In the genomic region with DNA sequence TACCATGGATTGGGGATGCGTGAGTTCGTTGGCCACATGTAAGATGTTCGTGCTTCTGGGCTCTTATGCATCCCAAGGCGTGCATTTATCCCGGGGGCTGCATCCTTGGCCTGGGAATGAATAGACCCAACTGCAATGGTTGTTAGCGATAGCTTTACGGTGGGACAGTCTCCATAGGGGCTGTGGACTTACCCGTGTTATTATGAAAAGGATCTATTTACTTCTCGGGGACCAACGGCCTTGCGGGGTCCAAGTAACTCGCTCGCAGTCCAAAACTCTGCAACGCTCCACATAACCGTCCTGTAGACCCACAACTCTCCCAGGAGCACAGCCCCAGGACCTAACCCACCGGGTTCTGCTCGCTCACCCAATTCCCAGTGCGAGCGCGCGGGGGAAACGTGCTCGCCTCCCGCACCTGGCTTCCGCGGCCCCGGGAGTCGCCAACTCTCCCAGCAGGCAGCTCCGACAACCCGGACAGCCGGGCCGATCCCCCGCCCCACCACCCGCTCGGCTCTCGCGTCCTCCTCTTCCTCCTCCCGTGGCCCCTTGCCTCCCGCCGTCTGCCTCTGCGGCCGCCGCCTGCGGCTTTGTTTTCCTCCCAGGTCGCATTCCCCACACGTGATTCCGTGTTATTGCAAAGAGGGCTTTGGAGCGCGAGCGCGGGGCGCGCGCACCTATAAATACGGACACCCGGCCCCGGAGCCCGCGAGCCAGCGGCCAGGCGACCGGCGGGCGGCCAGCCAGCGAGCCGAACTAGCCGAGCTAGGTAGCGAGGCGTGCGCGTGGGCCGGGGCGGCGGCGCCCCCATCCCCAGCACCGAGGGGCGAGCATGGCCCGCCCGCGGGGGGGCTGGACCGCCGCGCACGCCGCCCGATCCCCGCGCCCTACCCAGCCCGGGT, we compare ENCODE assay signal across 9 cellular contexts. TPM values are rescaled to one million over a fixed set of nuclear protein-coding genes. Genes with fewer than 3 reads are reported as not detected.
DNase-seq lines count a peak whose midpoint lies in the region; ATAC-seq and TF ChIP-seq lines count a peak whose summit lies in the region.
"Had no signal": no experiment of that assay in that cellular context is flagged by ENCODE, and none has a peak within 500 bp of the region (broad histone marks: within the 10 kb centered on the region; RNA-seq: fewer than 3 reads in every experiment).

A gene with protein sequence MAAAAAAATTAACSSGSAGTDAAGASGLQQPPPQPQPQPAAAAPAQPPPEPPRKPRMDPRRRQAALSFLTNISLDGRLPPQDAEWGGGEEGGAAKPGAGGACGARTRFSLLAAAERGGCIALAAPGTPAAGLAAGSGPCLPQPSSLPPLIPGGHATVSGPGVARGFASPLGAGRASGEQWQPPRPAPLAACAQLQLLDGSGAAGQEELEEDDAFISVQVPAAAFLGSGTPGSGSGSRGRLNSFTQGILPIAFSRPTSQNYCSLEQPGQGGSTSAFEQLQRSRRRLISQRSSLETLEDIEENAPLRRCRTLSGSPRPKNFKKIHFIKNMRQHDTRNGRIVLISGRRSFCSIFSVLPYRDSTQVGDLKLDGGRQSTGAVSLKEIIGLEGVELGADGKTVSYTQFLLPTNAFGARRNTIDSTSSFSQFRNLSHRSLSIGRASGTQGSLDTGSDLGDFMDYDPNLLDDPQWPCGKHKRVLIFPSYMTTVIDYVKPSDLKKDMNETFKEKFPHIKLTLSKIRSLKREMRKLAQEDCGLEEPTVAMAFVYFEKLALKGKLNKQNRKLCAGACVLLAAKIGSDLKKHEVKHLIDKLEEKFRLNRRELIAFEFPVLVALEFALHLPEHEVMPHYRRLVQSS (plus strand): TSS at position 706 of the 899 bp plus-strand sequence. CDS start 278 bp downstream, outside the sequence.

- in situ Hi-C loops in G401 (cut with HindIII; ENCODE audit: low sequenced_read_pairs) (no loop called here), HAP-1 (cut with MboI; ENCODE audit: low sequenced_read_pairs) (loop anchor here (25.0 kb wide), 1 partner anchor 252 kb away; no protein-coding TSS in a partner anchor)

- peaks cover 61% of the 10 kb centered on the region for H3K27me3 Mint-ChIP-seq in activated T-cell treated with anti-CD3 and anti-CD28 coated beads, Interleukin-2, amount 50 U/mL, for 24 hours
- H3K27me3 Mint-ChIP-seq in naive thymus-derived CD8-positive, alpha-beta T cell = peaks cover 26 to 54% (median 36%) of the 10 kb centered on the region in 5 donors

- 6 to 10% methylated on average over 16 to 61 of the region's 89 CpGs for WGBS in upper lobe of left lung, 2 donors

- H3K4me1 ChIP-seq in HAP-1 (peaks cover 26% of the 10 kb centered on the region), upper lobe of left lung (peaks cover 19 to 69% (median 32%) of the 10 kb centered on the region in 4 donors)

- peak; percentile 29 to 35 for ATAC-seq in naive thymus-derived CD8-positive, alpha-beta T cell
- peak in 1 of 2 donors; percentile 24 for ATAC-seq in upper lobe of left lung (ENCODE audit: low FRiP score in 2 of 2)

- no peak within 1 kb of the TSS for H3K27ac Mint-ChIP-seq in activated T-cell treated with anti-CD3 and anti-CD28 coated beads, Interleukin-2, amount 50 U/mL, for 24 hours
- no peak within 1 kb of the TSS for H3K27ac Mint-ChIP-seq in naive thymus-derived CD8-positive, alpha-beta T cell

- H3K9me3 ChIP-seq in HAP-1 (no peaks in the 10 kb centered on the region), upper lobe of left lung (no peaks in the 10 kb centered on the region)

- H3K27ac ChIP-seq in upper lobe of left lung = peak within 1 kb of the TSS; percentile 75 to 95 (median 85)
- H3K27ac ChIP-seq: epithelial cell of prostate had no signal

- H3K4me3 Mint-ChIP-seq in activated T-cell treated with anti-CD3 and anti-CD28 coated beads, Interleukin-2, amount 50 U/mL, for 24 hours = peak within 1 kb of the TSS; percentile 78
- H3K4me3 Mint-ChIP-seq in naive thymus-derived CD8-positive, alpha-beta T cell = peak within 1 kb of the TSS; percentile 69 to 89 (median 82)

- DNase-seq in G401 (ENCODE audit: low spot score) (peak; percentile 59), HAP-1 (ENCODE audit: low spot score in 2 of 2) (peak; percentile 56 to 84), NCI-H2171 (lab: John Stamatoyannopoulos, UW) (peak; percentile 43), fibroblast of peridontal ligament (ENCODE audit: extremely low read depth) (peak; percentile 54), upper lobe of left lung (peak; percentile 76 to 95), activated gamma-delta T cell treated with Interleukin-2 at 50 U/mL for 16 hours (no peak)
- DNase-seq in activated T-cell treated with anti-CD3 and anti-CD28 coated beads, Interleukin-2, amount 50 U/mL, for 24 hours = peak; percentile 64
- DNase-seq in naive thymus-derived CD8-positive, alpha-beta T cell = peak in 6 of 10 donors; percentile 7 to 25 (median 17)

- H3K4me3 ChIP-seq in HAP-1 (peak within 1 kb of the TSS; percentile 47), upper lobe of left lung (peak within 1 kb of the TSS; percentile 34 to 75 (median 66))

- H3K9me3 Mint-ChIP-seq in activated T-cell treated with anti-CD3 and anti-CD28 coated beads, Interleukin-2, amount 50 U/mL, for 24 hours = no peaks in the 10 kb centered on the region
- no peaks in the 10 kb centered on the region for H3K9me3 Mint-ChIP-seq in naive thymus-derived CD8-positive, alpha-beta T cell

- TF ChIP-seq EP300 in upper lobe of left lung (IDR thresholded peaks at IDR 0.05) = no peak

- H3K27me3 ChIP-seq in HAP-1 (ENCODE audit: low read depth) = no peaks in the 10 kb centered on the region
- peaks cover 0 to 17% (median 0%) of the 10 kb centered on the region in 4 donors for H3K27me3 ChIP-seq in upper lobe of left lung

- TF ChIP-seq CTCF in upper lobe of left lung (IDR thresholded peaks at IDR 0.05) = no peak

- TF ChIP-seq POLR2A in upper lobe of left lung (IDR thresholded peaks at IDR 0.05) = peak in 3 of 4 donors; percentile 58 to 85 (median 61)

- peaks cover 18% of the 10 kb centered on the region for H3K4me1 Mint-ChIP-seq in activated T-cell treated with anti-CD3 and anti-CD28 coated beads, Interleukin-2, amount 50 U/mL, for 24 hours (ENCODE audit: low read depth)
- peaks cover 4 to 28% (median 15%) of the 10 kb centered on the region in 4 donors for H3K4me1 Mint-ChIP-seq in naive thymus-derived CD8-positive, alpha-beta T cell

- POLR2A ChIA-PET in naive thymus-derived CD8-positive, alpha-beta T cell (lab: Charles Lee) = interaction anchor here (0.7 to 1.0 kb wide), 2 partner anchors 12 to 65 kb away, joined by 3 to 4 read pairs; no protein-coding TSS in a partner anchor

- H3K36me3 ChIP-seq in HAP-1 (replicated peaks) (peaks cover 5% of the 10 kb centered on the region; the same call in 1 of the 2 replicates), upper lobe of left lung (no peaks in the 10 kb centered on the region)

- no peaks in the 10 kb centered on the region for H3K36me3 Mint-ChIP-seq in activated T-cell treated with anti-CD3 and anti-CD28 coated beads, Interleukin-2, amount 50 U/mL, for 24 hours (ENCODE audit: low read depth)
- no peaks in the 10 kb centered on the region for H3K36me3 Mint-ChIP-seq in naive thymus-derived CD8-positive, alpha-beta T cell

RNA-seq across cellular contexts. Expression of the gene that starts here (rescaled TPM):
- total RNA-seq in G401 (2014; rRNA removed; shearing (Covaris generic)) = 8.9 and 11.8 TPM in 2 replicates
- under 1 TPM; 0.82 to 0.99 TPM for total RNA-seq in naive thymus-derived CD8-positive, alpha-beta T cell
- polyA plus RNA-seq in naive thymus-derived CD8-positive, alpha-beta T cell = not detected
- total RNA-seq in upper lobe of left lung = 10 to 100 TPM; 24.6 to 63.9 (median 40.9) TPM

Comparison
In these comparisons a context has a peak if more than half of its experiments do, and no peak if none do; other contexts are left out.
1. Peak in DNase-seq and ATAC-seq in naive thymus-derived CD8-positive, alpha-beta T cell; RNA of the gene not detected or under 1 TPM.